Comparison of ENCODE assay signal across 9 cellular contexts in genomic region chr21:46185717-46186116, GRCh38. TPM values are rescaled to one million over a fixed set of nuclear protein-coding genes. Genes with fewer than 3 reads are reported as not detected.
DNase-seq lines count a peak whose midpoint lies in the region; FAIRE-seq and TF ChIP-seq lines count a peak whose summit lies in the region.
"Had no signal": no experiment of that assay in that cellular context is flagged by ENCODE, and none has a peak within 500 bp of the region (broad histone marks: within the 10 kb centered on the region; RNA-seq: fewer than 3 reads in every experiment).

No MANE protein-coding gene starts in this region.

- no peak for TF ChIP-seq POLR2A in testis (IDR thresholded peaks at IDR 0.05)

- H3K4me2 ChIP-seq in SU-DHL-6 (ENCODE audit: low read depth, low read length, poor library complexity, severe bottlenecking) (peak overlapping the region; percentile 59), hepatocyte (peak overlapping the region; percentile 88)

- H3K9me3 ChIP-seq in SU-DHL-6 (ENCODE audit: insufficient read depth, low read length): no peaks in the 10 kb centered on the region
- no peaks in the 10 kb centered on the region for H3K9me3 ChIP-seq in hepatocyte (ENCODE audit: low read depth)
- no peaks in the 10 kb centered on the region for H3K9me3 ChIP-seq in testis

- intact Hi-C loops in testis (cut with DNase I; ENCODE audit: low total_unique reads): no loop called here

- H3K36me3 ChIP-seq in SU-DHL-6 (ENCODE audit: low read length) (no peaks in the 10 kb centered on the region), hepatocyte (replicated peaks; ENCODE audit: insufficient read depth, low read depth) (no peaks in the 10 kb centered on the region), testis (ENCODE audit: low read depth, missing control alignments) (no peaks in the 10 kb centered on the region)

- FAIRE-seq in GM19239 (lab: Jason Lieb, UNC): no peak

- H4K20me1 ChIP-seq in SU-DHL-6 (ENCODE audit: low read depth, low read length) (no peaks in the 10 kb centered on the region), hepatocyte (ENCODE audit: insufficient read depth, poor library complexity, severe bottlenecking) (no peaks in the 10 kb centered on the region)

- H3K9ac ChIP-seq in SU-DHL-6 (ENCODE audit: low read length): peak overlapping the region; percentile 55

- peaks cover 13% of the 10 kb centered on the region; the same call in 1 of the 2 replicates for H3F3A ChIP-seq in SU-DHL-6 (ENCODE audit: insufficient read depth)

- H3K4me3 ChIP-seq in SU-DHL-6 (ENCODE audit: insufficient read depth, low read length, poor library complexity, severe bottlenecking) (peak overlapping the region; percentile 56), hepatocyte (no peak overlapping the region), testis (no peak overlapping the region)
- H3K4me3 ChIP-seq: lung had no signal

- peak overlapping the region; percentile 49 for H3K27ac ChIP-seq in SU-DHL-6 (ENCODE audit: low read depth, low read length)
- peak overlapping the region; percentile 93 for H3K27ac ChIP-seq in hepatocyte
- H3K27ac ChIP-seq in testis: peak overlapping the region; percentile 85 to 95

- peak; percentile 38 for DNase-seq in activated CD8-positive, alpha-beta memory T cell treated with anti-CD3 and anti-CD28 coated beads for 24 hours
- DNase-seq in activated CD8-positive, alpha-beta memory T cell treated with anti-CD3 and anti-CD28 coated beads, Interleukin-2, amount 50 U/mL, for 4 hours: no peak
- DNase-seq in hepatocyte (ENCODE audit: low spot score) (no peak), testis (no peak), GM19239 (ENCODE audit: insufficient read length, low spot score) (no peak), NCI-H524 treated with DMSO at 0.1 percent for 48 hours (lab: John Stamatoyannopoulos, UW) (no peak)
- no peak for DNase-seq in activated CD4-positive, alpha-beta T cell treated with anti-CD3 and anti-CD28 coated beads for 4 hours

- H3K79me2 ChIP-seq in SU-DHL-6 (ENCODE audit: insufficient read depth, low read length) (no peaks in the 10 kb centered on the region), hepatocyte (no peaks in the 10 kb centered on the region)

- no peaks in the 10 kb centered on the region for H3K9me2 ChIP-seq in SU-DHL-6 (replicated peaks; ENCODE audit: insufficient read depth, low read length)
- H3K9me2 ChIP-seq in hepatocyte (replicated peaks; ENCODE audit: insufficient read depth): no peaks in the 10 kb centered on the region

- TF ChIP-seq CTCF in SU-DHL-6 (IDR thresholded peaks at IDR 0.05; ENCODE audit: insufficient read depth, low read length, poor library complexity, severe bottlenecking): no peak
- no peak for TF ChIP-seq CTCF in hepatocyte (IDR thresholded peaks at IDR 0.05; ENCODE audit: poor library complexity)
- no peak for TF ChIP-seq CTCF in testis (IDR thresholded peaks at IDR 0.05)

- peak overlapping the region; percentile 70 for H2AFZ ChIP-seq in SU-DHL-6 (ENCODE audit: low read depth, low read length, severe bottlenecking)
- H2AFZ ChIP-seq in hepatocyte: peak overlapping the region; percentile 9

- H3K4me1 ChIP-seq in hepatocyte (ENCODE audit: insufficient read depth) (peaks cover 16% of the 10 kb centered on the region), testis (peaks cover 42% of the 10 kb centered on the region)

- H3K27me3 ChIP-seq in SU-DHL-6 (ENCODE audit: low read length) (no peaks in the 10 kb centered on the region), hepatocyte (no peaks in the 10 kb centered on the region), testis (no peaks in the 10 kb centered on the region)

- WGBS in hepatocyte (ENCODE audit: low lambda C conversion rate, missing lambda C conversion rate): 93% methylated on average over 7 of the region's 7 CpGs
- 60 to 64% methylated on average over 7 of the region's 7 CpGs for WGBS in testis, 2 donors

RNA-seq across cellular contexts. Expression of gene SPATC1L, which starts 1.5 kb away (rescaled TPM):
- total RNA-seq in hepatocyte (8.3 and 10.1 TPM in 2 replicates), testis (10 to 100 TPM; 75.6 to 96.1 TPM)
- polyA plus RNA-seq in hepatocyte (24.2 and 29.9 TPM in 2 replicates), testis (ENCODE audit: insufficient read depth, low read depth, low replicate concordance) (55.4 TPM)

RNA-seq across cellular contexts. Expression of gene FTCD, which starts 30.3 kb away (rescaled TPM):
- 25.8 and 27.5 TPM in 2 replicates for total RNA-seq in hepatocyte
- 60.9 and 76.8 TPM in 2 replicates for polyA plus RNA-seq in hepatocyte
- total RNA-seq in testis: 10 to 100 TPM; 50.5 to 63.5 TPM
- 49.2 TPM for polyA plus RNA-seq in testis (ENCODE audit: insufficient read depth, low read depth, low replicate concordance)

RNA-seq across cellular contexts. Expression of gene LSS, which starts 42.9 kb away (rescaled TPM):
- 122 and 146 TPM in 2 replicates for total RNA-seq in hepatocyte
- polyA plus RNA-seq in hepatocyte: 131 TPM in 2 replicates
- 100 to 1,000 TPM; 126 to 152 TPM for total RNA-seq in testis
- polyA plus RNA-seq in testis (ENCODE audit: insufficient read depth, low read depth, low replicate concordance): 35.6 TPM
